1 cellular context compared by ENCODE assay signal in the genomic region with DNA sequence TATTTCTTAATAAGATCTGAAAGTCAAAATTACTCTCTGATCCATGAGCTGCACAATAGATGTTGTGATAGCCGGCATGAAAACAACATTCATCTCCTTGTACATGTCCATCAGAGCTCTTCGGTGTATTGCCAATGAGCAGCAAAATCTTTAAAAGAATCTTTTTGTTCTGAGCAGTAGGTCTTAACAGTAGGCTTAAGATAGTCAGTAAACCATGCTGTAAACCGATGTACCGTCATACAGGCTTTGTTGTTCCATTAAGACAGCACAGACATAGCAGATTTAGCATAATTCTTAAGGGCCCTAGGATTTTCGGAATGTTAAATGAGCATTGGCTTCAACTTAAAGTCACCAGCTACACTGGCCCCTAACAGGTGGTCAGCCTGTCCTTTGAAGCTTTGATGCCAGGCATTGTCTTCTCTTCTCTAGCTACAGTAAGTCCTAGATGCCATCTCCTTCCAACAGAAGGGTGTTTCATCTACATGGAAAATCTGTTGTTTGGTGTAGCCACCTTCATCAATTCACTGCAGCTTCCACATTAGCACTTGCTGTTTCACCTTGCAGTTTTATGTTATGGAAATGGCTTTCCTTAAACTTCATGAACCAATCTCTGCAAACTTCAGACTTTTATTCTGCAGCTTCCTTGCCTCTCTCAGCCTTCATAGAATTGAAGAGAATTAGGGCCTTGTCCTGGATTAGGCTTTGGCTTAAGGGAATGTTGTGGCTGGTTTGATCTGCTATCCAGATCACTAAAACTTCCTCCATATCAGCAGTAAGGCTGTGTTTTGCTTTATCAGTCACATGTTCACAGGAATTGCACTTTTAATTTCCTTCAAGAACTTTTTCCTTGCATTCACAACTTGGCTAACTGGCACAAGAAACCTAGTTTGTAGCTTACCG.
TF ChIP-seq lines count a peak whose summit lies in the region.

No MANE protein-coding gene starts in this region.

TF ChIP-seq in endothelial cell of umbilical vein, 7 proteins besides CTCF, POLR2A, EP300 and RAD21:
- TF ChIP-seq POLR2AphosphoS5 (IDR thresholded peaks at IDR 0.05; ENCODE audit: insufficient read depth, low read depth, low read length) (no peak), JUN (IDR thresholded peaks at IDR 0.05; ENCODE audit: borderline replicate concordance, insufficient read depth, insufficient read length, low read depth) (no peak), MYC (IDR thresholded peaks at IDR 0.05; ENCODE audit: low read depth, low read length) (no peak), GATA2 (IDR thresholded peaks at IDR 0.05; ENCODE audit: insufficient read depth, insufficient read length, low read depth, low read length) (no peak), FOS (IDR thresholded peaks at IDR 0.05; ENCODE audit: borderline replicate concordance, insufficient read depth, low read length) (no peak), EZH2 (IDR thresholded peaks at IDR 0.05; ENCODE audit: borderline replicate concordance, low read depth, low read length, severe bottlenecking) (no peak)
- TF ChIP-seq, protein P1, sequence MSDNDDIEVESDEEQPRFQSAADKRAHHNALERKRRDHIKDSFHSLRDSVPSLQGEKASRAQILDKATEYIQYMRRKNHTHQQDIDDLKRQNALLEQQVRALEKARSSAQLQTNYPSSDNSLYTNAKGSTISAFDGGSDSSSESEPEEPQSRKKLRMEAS (IDR thresholded peaks at IDR 0.05; ENCODE audit: insufficient read depth, insufficient read length) = no peak
TF ChIP-seq in endothelial cell of umbilical vein: peak in this region for 0.
